ENCODE assay signal across 8 cellular contexts in genomic region chr1:226871047-226871365, GRCh38. TPM values are rescaled to one million over a fixed set of nuclear protein-coding genes. Genes with fewer than 3 reads are reported as not detected.
DNase-seq lines count a peak whose midpoint lies in the region; ATAC-seq and TF ChIP-seq lines count a peak whose summit lies in the region.

No MANE protein-coding gene starts in this region.

- H3K36me3 ChIP-seq in A673 (ENCODE audit: insufficient read depth, low read length, poor library complexity, severe bottlenecking) (no peaks in the 10 kb centered on the region), HUES48 (ENCODE audit: control insufficient read depth, insufficient read depth, low read length) (no peaks in the 10 kb centered on the region), muscle layer of colon (ENCODE audit: insufficient read depth, low read length) (no peaks in the 10 kb centered on the region)

- no peaks in the 10 kb centered on the region for H3K9me3 ChIP-seq in A673 (ENCODE audit: low read depth, low read length, poor library complexity, severe bottlenecking)
- H3K9me3 ChIP-seq in HUES48 (ENCODE audit: control insufficient read depth, insufficient read depth, low read length): no peaks in the 10 kb centered on the region
- no peaks in the 10 kb centered on the region for H3K9me3 ChIP-seq in muscle layer of colon (ENCODE audit: low read length)

- H3K4me1 ChIP-seq in A673 (ENCODE audit: insufficient read depth, low read length, poor library complexity, severe bottlenecking) (no peaks in the 10 kb centered on the region), HUES48 (ENCODE audit: control insufficient read depth, insufficient read depth, low read length) (peaks cover 21% of the 10 kb centered on the region), muscle layer of colon (ENCODE audit: insufficient read depth, low read length) (peaks cover 18% of the 10 kb centered on the region)

- POLR2A ChIA-PET in A673 (lab: Charles Lee; ENCODE audit: low non-redundant PET): no interaction called here

- H3K4me3 ChIP-seq in A673 (ENCODE audit: low read depth, low read length, poor library complexity, severe bottlenecking): peak overlapping the region; percentile 73
- peak overlapping the region; percentile 79 for H3K4me3 ChIP-seq in HUES48 (ENCODE audit: low read depth, low read length)
- H3K4me3 ChIP-seq in choroid plexus epithelial cell (ENCODE audit: low read depth, low read length): peak overlapping the region; percentile 63
- H3K4me3 ChIP-seq in muscle layer of colon (ENCODE audit: low read depth in 1 of 2, low read length in 2 of 2): peak overlapping the region; percentile 70 to 90

- H3K9ac ChIP-seq in HUES48 (ENCODE audit: low read depth, low read length): peak overlapping the region; percentile 66
- peak overlapping the region; percentile 44 for H3K9ac ChIP-seq in muscle layer of colon (ENCODE audit: low read length)

- no TSS peak for BruUV-seq in A673 (replicated peaks; lab: Mats Ljungman, UMichigan)

- TF ChIP-seq CTCF in A673 (conservative IDR thresholded peaks at IDR 0.05; ENCODE audit: low read depth, low read length) (no peak), choroid plexus epithelial cell (conservative IDR thresholded peaks at IDR 0.05; ENCODE audit: low read depth, low read length) (no peak)

- DNase-seq in A673 (ENCODE audit: low spot score) (no peak), choroid plexus epithelial cell (ENCODE audit: low read depth) (no peak), foreskin melanocyte (no peak), DMS114 treated with DMSO at 0.1 percent for 48 hours (lab: John Stamatoyannopoulos, UW; ENCODE audit: unreplicated experiment) (no peak)

- CTCF ChIA-PET in A673 (lab: Charles Lee): interaction anchor here (0.6 to 0.9 kb wide), 2 partner anchors 245 to 463 kb away, joined by 3 to 4 read pairs; partner anchors contain the start of gene PARP1

- no peaks in the 10 kb centered on the region for H3K27me3 ChIP-seq in A673 (replicated peaks; ENCODE audit: insufficient read depth, low read depth, low read length, poor library complexity)
- H3K27me3 ChIP-seq in HUES48 (ENCODE audit: control insufficient read depth, insufficient read depth, low read length): peaks cover 8% of the 10 kb centered on the region; the same call in 1 of the 2 replicates
- no peaks in the 10 kb centered on the region for H3K27me3 ChIP-seq in muscle layer of colon (ENCODE audit: control insufficient read depth in 1 of 2, insufficient read depth in 2 of 2, low read length in 2 of 2)

- H3K27ac ChIP-seq in A673 (ENCODE audit: low read depth, low read length, poor library complexity, severe bottlenecking) (no peak overlapping the region), HUES48 (ENCODE audit: low read depth, low read length) (no peak overlapping the region), muscle layer of colon (ENCODE audit: low read depth, low read length) (peak overlapping the region; percentile 56)

- ATAC-seq in GM21576 (IDR thresholded peaks at IDR 0.05; ENCODE audit: unreplicated experiment): no peak
- ATAC-seq in GM18868 (IDR thresholded peaks at IDR 0.05; ENCODE audit: unreplicated experiment): no peak

- intact Hi-C loops in A673 (cut with micrococcal nuclease; ENCODE audit: unreplicated experiment): no loop called here

RNA-seq across cellular contexts. Expression of gene PSEN2, which starts 0.6 kb away (rescaled TPM):
- 6.6 and 7.8 TPM in 2 replicates for total RNA-seq in A673 (2021)
